In the genomic region with DNA sequence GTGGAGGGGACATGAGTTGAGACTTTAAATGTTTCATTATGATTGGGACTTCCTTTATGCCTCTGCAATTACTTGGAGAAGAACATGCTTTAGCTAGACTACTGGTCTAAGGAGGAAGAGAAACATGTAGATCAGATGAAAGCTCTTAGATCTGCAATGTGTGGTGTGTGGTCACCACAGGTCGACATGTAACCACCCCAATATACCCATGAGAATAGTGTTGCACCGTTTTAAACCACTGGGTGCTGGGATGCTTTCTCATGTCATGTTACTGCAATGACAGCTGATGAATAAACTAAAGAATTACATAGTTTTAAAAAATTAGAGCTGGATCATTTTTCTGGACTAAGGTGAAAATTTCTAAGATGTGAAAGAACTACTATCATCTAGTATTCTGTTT, we compare ENCODE assay signal across 13 cellular contexts.
A peak's percentile ranks its signal among the peaks of the same experiment; 100 is the strongest.
DNase-seq lines count a peak whose midpoint lies in the region; ATAC-seq and TF ChIP-seq lines count a peak whose summit lies in the region.
"Had no signal": no experiment of that assay in that cellular context is flagged by ENCODE, and none has a peak within 500 bp of the region (broad histone marks: within the 10 kb centered on the region; RNA-seq: fewer than 3 reads in every experiment).

No MANE protein-coding gene starts in this region.

- H3K9me3 ChIP-seq in testis = no peaks in the 10 kb centered on the region
- H3K9me3 ChIP-seq: heart right ventricle had no signal

- DNase-seq in myocyte (ENCODE audit: low read depth) = peak; percentile 9
- no peak for DNase-seq in testis
- no peak for DNase-seq in activated T-cell treated with anti-CD3 and anti-CD28 coated beads, Interleukin-2, amount 50 U/mL, for 24 hours
- no peak for DNase-seq in NCI-H1048 (lab: John Stamatoyannopoulos, UW)
- no peak for DNase-seq in KBM-7
- DNase-seq: effector CD8-positive, alpha-beta T cell; heart right ventricle; mesendoderm; MM.1S; NCI-H69 had no signal

- no peaks in the 10 kb centered on the region for H3K4me1 Mint-ChIP-seq in activated T-cell treated with anti-CD3 and anti-CD28 coated beads, Interleukin-2, amount 50 U/mL, for 24 hours (ENCODE audit: low read depth)

- H3K36me3 Mint-ChIP-seq in activated T-cell treated with anti-CD3 and anti-CD28 coated beads, Interleukin-2, amount 50 U/mL, for 24 hours (ENCODE audit: low read depth) = no peaks in the 10 kb centered on the region

- no peak overlapping the region for H3K27ac ChIP-seq in testis
- H3K27ac ChIP-seq: heart right ventricle had no signal

- in situ Hi-C loops in KBM-7 (cut with MboI; ENCODE audit: low pct_unique_long_range_greater_than_20kb, low sequenced_read_pairs) = no loop called here

- no peaks in the 10 kb centered on the region for H3K36me3 ChIP-seq in testis (ENCODE audit: low read depth, missing control alignments)
- H3K36me3 ChIP-seq: heart right ventricle had no signal

- no peak overlapping the region for H3K27ac Mint-ChIP-seq in activated T-cell treated with anti-CD3 and anti-CD28 coated beads, Interleukin-2, amount 50 U/mL, for 24 hours

- TF ChIP-seq POLR2A in testis (IDR thresholded peaks at IDR 0.05) = no peak

- no peaks in the 10 kb centered on the region for H3K27me3 Mint-ChIP-seq in activated T-cell treated with anti-CD3 and anti-CD28 coated beads, Interleukin-2, amount 50 U/mL, for 24 hours

- intact Hi-C loops in testis (cut with DNase I; ENCODE audit: low total_unique reads) = no loop called here

- no peak overlapping the region for H3K4me3 ChIP-seq in testis
- H3K4me3 ChIP-seq: heart right ventricle had no signal

- no peak for TF ChIP-seq CTCF in testis (IDR thresholded peaks at IDR 0.05)

- no peaks in the 10 kb centered on the region for H3K27me3 ChIP-seq in testis
- H3K27me3 ChIP-seq: heart right ventricle had no signal

- H3K4me3 Mint-ChIP-seq in activated T-cell treated with anti-CD3 and anti-CD28 coated beads, Interleukin-2, amount 50 U/mL, for 24 hours = no peak overlapping the region

- ATAC-seq in GM19035 (IDR thresholded peaks at IDR 0.05; ENCODE audit: unreplicated experiment) (peak; percentile 98), GM21786 (IDR thresholded peaks at IDR 0.05; ENCODE audit: unreplicated experiment) (peak; percentile 100), HG03139 (IDR thresholded peaks at IDR 0.05; ENCODE audit: unreplicated experiment) (peak; percentile 100)
- ATAC-seq: heart right ventricle had no signal

- peaks cover 6% of the 10 kb centered on the region for H3K9me3 Mint-ChIP-seq in activated T-cell treated with anti-CD3 and anti-CD28 coated beads, Interleukin-2, amount 50 U/mL, for 24 hours

- H3K4me1 ChIP-seq in testis = no peaks in the 10 kb centered on the region
- H3K4me1 ChIP-seq: heart right ventricle had no signal

- WGBS in testis, 2 donors = 75 to 86% methylated on average over 2 of the region's 2 CpGs
